ENCODE assay signal across 10 cellular contexts in the genomic region with DNA sequence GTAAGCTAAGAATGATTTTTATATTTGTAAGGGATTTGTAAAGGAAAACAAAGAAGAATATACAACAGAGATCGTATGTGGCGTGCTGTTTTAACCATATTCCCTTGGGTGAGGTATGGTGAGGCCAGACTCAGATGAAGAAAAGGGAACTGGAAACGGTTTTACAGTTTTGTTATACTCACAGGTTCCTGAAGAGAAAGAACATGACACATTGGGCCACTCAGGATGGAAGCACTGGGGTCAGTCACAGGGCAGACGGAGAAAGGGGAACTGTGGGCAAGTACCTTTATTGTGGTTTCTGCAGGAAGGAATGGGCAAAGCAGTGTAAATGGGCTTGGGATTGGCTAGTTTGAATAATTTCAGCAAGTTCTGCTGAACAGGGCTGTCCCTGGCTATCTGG.
DNase-seq lines count a peak whose midpoint lies in the region; ATAC-seq lines count a peak whose summit lies in the region.
"Had no signal": no experiment of that assay in that cellular context is flagged by ENCODE, and none has a peak within 500 bp of the region (broad histone marks: within the 10 kb centered on the region; RNA-seq: fewer than 3 reads in every experiment).

No MANE protein-coding gene starts in this region.

- intact Hi-C loops in sciatic nerve (cut with DNase I) = no loop called here

- ATAC-seq in GM19468 (IDR thresholded peaks at IDR 0.05; ENCODE audit: extremely low read depth, unreplicated experiment) (peak; percentile 91), HG03097 (IDR thresholded peaks at IDR 0.05; ENCODE audit: low FRiP score, unreplicated experiment) (peak; percentile 93), GM19324 (IDR thresholded peaks at IDR 0.05; ENCODE audit: low FRiP score, unreplicated experiment) (no peak), sciatic nerve (no peak)

- peak; percentile 87 for DNase-seq in GDM1 (lab: John Stamatoyannopoulos, UW)
- peak; percentile 22 for DNase-seq in RPMI7951 (ENCODE audit: low read depth)
- DNase-seq in NCI-H1092 (lab: John Stamatoyannopoulos, UW) = no peak
- DNase-seq in sciatic nerve (ENCODE audit: low spot score) = no peak
- DNase-seq in HCEC 1CT = no peak
- DNase-seq: activated naive CD4-positive, alpha-beta T cell treated with anti-CD3 and anti-CD28 coated beads for 36 hours; NCI-H2029 treated with DMSO at 0.1 percent for 48 hours had no signal

Comparison
In these comparisons a context has a peak if more than half of its experiments do, and no peak if none do; other contexts are left out.
1. DNase-seq: peak in GDM1 (single experiment) and RPMI7951 (single experiment); none in NCI-H1092 (single experiment), sciatic nerve (single experiment) and HCEC 1CT (single experiment).
2. ATAC-seq: peak in GM19468 (single experiment) and HG03097 (single experiment); none in GM19324 (single experiment) and sciatic nerve (single experiment).